In the genomic region with DNA sequence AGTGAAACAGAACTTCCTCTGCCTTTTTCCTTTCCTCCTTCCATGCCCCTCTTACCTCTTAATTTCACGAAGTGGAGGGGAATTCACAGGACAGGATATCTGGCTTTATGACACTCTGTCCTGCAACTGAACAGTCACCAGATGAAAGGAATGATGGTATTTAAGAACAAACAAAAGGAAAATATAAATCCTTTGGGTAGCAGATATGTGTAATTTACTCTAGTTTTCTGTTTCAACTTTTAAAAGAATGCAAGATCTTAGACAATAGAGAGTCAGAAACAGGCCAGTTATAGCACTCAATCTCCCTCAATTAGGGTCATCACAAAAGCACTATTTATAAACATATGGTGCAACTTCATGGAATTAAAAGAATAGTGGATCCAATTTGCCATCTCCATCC, we compare ENCODE assay signal across 7 cellular contexts.
"Had no signal": no experiment of that assay in that cellular context is flagged by ENCODE, and none has a peak within 500 bp of the region (broad histone marks: within the 10 kb centered on the region; RNA-seq: fewer than 3 reads in every experiment).

No MANE protein-coding gene starts in this region.

- H3K9me3 Mint-ChIP-seq: HFFc6 had no signal

- H3K36me3 ChIP-seq: HAP-1 had no signal

- H3K9me3 ChIP-seq: HAP-1 had no signal

- ATAC-seq: HCT116, HepG2, K562 had no signal

- H3K4me1 ChIP-seq: HAP-1 had no signal

- H3K4me3 Mint-ChIP-seq: HFFc6 had no signal

- FAIRE-seq: HepG2, K562 had no signal

- H2AFZ ChIP-seq: GM23248 had no signal

- H3K27ac Mint-ChIP-seq: HFFc6 had no signal

- DNase-seq: GM23248, HFFc6 had no signal

- H3K4me3 ChIP-seq: GM23248, HAP-1, K562 had no signal

- H3K9ac ChIP-seq: GM23248 had no signal

- H3K27ac ChIP-seq: GM23248, HL-60 had no signal
